9 cellular contexts compared by ENCODE assay signal in the genomic region with DNA sequence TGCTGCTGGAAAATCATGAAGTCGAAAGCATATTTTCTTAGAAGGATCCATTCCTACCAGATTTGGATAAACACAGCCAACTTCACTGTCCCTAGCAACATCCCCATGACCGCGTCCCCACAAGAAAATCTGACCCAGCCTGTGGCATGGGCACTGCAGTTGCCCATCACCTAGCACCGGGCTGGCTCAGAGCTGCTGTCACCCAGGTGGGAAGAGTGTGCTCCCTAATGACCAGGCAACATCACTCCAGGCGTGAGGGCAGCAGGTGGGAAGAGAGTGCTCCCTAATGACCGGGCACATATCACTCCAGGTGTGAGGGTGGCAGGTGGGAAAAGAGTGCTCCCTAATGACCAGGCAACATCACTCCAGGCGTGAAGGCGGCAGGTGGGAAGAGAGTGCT.
"Had no signal": no experiment of that assay in that cellular context is flagged by ENCODE, and none has a peak within 500 bp of the region (broad histone marks: within the 10 kb centered on the region; RNA-seq: fewer than 3 reads in every experiment).

No MANE protein-coding gene starts in this region.

- H2AFZ ChIP-seq: GM23248 had no signal

- H3K4me3 Mint-ChIP-seq: H9 had no signal

- DNase-seq: GM23248, GOT3, H9, HCEC 1CT, IMR-90, KBM-7 had no signal

- H3K9ac ChIP-seq: GM23248, KMS-11 had no signal

- H3K4me3 ChIP-seq: GM23248 had no signal

- H3K27ac Mint-ChIP-seq: H9 had no signal

- H3K27ac ChIP-seq: GM23248, HL-60, KMS-11 had no signal

- FAIRE-seq: H54 had no signal

- H3K9me3 Mint-ChIP-seq: H9 had no signal

- H3K4me2 ChIP-seq: KMS-11 had no signal
